ENCODE assay signal across 28 cellular contexts in genomic region chrX:21674430-21675186, GRCh38. TPM values are rescaled to one million over a fixed set of nuclear protein-coding genes. Genes with fewer than 3 reads are reported as not detected.
"Had no signal": no experiment of that assay in that cellular context is flagged by ENCODE, and none has a peak within 500 bp of the region (broad histone marks: within the 10 kb centered on the region; RNA-seq: fewer than 3 reads in every experiment).

No MANE protein-coding gene starts in this region.

- H3K4me1 Mint-ChIP-seq: activated CD4-positive, alpha-beta T cell treated with anti-CD3 and anti-CD28 coated beads for 36 hours; activated CD8-positive, alpha-beta memory T cell treated with anti-CD3 and anti-CD28 coated beads, Interleukin-2, amount 10 ng/mL, durations not matched to agents 7 days and 5 days; activated naive CD8-positive, alpha-beta T cell treated with anti-CD3 and anti-CD28 coated beads, Interleukin-2, amount 10 ng/mL, durations not matched to agents 7 days and 5 days; stimulated activated effector memory CD8-positive, alpha-beta T cell treated with anti-CD3 and anti-CD28 coated beads, Interleukin-12 subunit alpha, Interleukin-12 subunit beta, amount 100 ng/mL, for 72 hours had no signal

- H3K27ac Mint-ChIP-seq: activated CD4-positive, alpha-beta T cell treated with anti-CD3 and anti-CD28 coated beads for 36 hours; activated CD8-positive, alpha-beta memory T cell treated with anti-CD3 and anti-CD28 coated beads, Interleukin-2, amount 10 ng/mL, durations not matched to agents 7 days and 5 days; activated CD8-positive, alpha-beta T cell treated with anti-CD3 and anti-CD28 coated beads, Interleukin-2, amount 10 ng/mL, durations not matched to agents 7 days and 5 days; activated naive CD4-positive, alpha-beta T cell treated with anti-CD3 and anti-CD28 coated beads for 36 hours; activated naive CD8-positive, alpha-beta T cell treated with anti-CD3 and anti-CD28 coated beads, Interleukin-2, amount 10 ng/mL, durations not matched to agents 7 days and 5 days; activated T-cell treated with anti-CD3 and anti-CD28 coated beads, Interleukin-2, amount 50 U/mL, for 72 hours; natural killer cell treated with Interleukin-12 subunit alpha and Interleukin-12 subunit beta and Interleukin-15 and Interleukin-18, amount 100 ng/mL, for 72 hours; stimulated activated effector memory CD8-positive, alpha-beta T cell treated with anti-CD3 and anti-CD28 coated beads, Interleukin-12 subunit alpha, Interleukin-12 subunit beta, amount 100 ng/mL, for 72 hours; T-helper 2 cell treated with Interferon-gamma antibody and Interleukin-4, amounts not matched to agents 5 μg/mL and 100 μg/mL, for 36 hours had no signal

- ATAC-seq: activated CD4-positive, alpha-beta T cell treated with anti-CD3 and anti-CD28 coated beads for 36 hours; activated CD8-positive, alpha-beta memory T cell treated with anti-CD3 and anti-CD28 coated beads, Interleukin-2, amount 10 ng/mL, durations not matched to agents 7 days and 5 days; activated CD8-positive, alpha-beta T cell treated with anti-CD3 and anti-CD28 coated beads, Interleukin-2, amount 10 ng/mL, durations not matched to agents 7 days and 5 days; activated T-cell treated with anti-CD3 and anti-CD28 coated beads, Interleukin-2, amount 50 U/mL, for 72 hours; foreskin keratinocyte; heart left ventricle; left lobe of liver; lower lobe of right lung; natural killer cell treated with Interleukin-12 subunit alpha and Interleukin-12 subunit beta and Interleukin-15 and Interleukin-18, amount 100 ng/mL, for 72 hours; right lobe of liver; stimulated activated effector memory CD8-positive, alpha-beta T cell treated with anti-CD3 and anti-CD28 coated beads, Interleukin-12 subunit alpha, Interleukin-12 subunit beta, amount 100 ng/mL, for 72 hours; upper lobe of right lung had no signal

- DNase-seq: activated CD4-positive, alpha-beta T cell treated with anti-CD3 and anti-CD28 coated beads for 36 hours; activated CD4-positive, CD25-positive, alpha-beta regulatory T cell; activated CD8-positive, alpha-beta memory T cell treated with anti-CD3 and anti-CD28 coated beads, Interleukin-2, amount 10 ng/mL, durations not matched to agents 7 days and 5 days; activated CD8-positive, alpha-beta T cell treated with anti-CD3 and anti-CD28 coated beads, Interleukin-2, amount 10 ng/mL, durations not matched to agents 7 days and 5 days; activated naive CD4-positive, alpha-beta T cell treated with anti-CD3 and anti-CD28 coated beads for 36 hours; activated naive CD8-positive, alpha-beta T cell treated with anti-CD3 and anti-CD28 coated beads, Interleukin-2, amount 10 ng/mL, durations not matched to agents 7 days and 5 days; activated T-cell treated with anti-CD3 and anti-CD28 coated beads for 4 hours; activated T-cell treated with anti-CD3 and anti-CD28 coated beads, Interleukin-2, amount 50 U/mL, for 72 hours; caudate nucleus; cortex of kidney; foreskin keratinocyte; heart left ventricle; hypothalamus; lower lobe of right lung; mesenchymal stem cell; posterior cingulate gyrus; right lobe of liver; stimulated activated CD4-positive, alpha-beta T cell treated with anti-CD3 and anti-CD28 coated beads, Interleukin-12 subunit alpha, Interleukin-12 subunit beta, amount 100 ng/mL, for 4 hours; stimulated activated CD4-positive, alpha-beta T cell treated with anti-CD3 and anti-CD28 coated beads, Interleukin-4, amount 100 ng/mL, for 24 hours; stomach; T-helper 1 cell; thyroid gland; upper lobe of right lung had no signal

- H3K4me3 Mint-ChIP-seq: activated CD4-positive, alpha-beta T cell treated with anti-CD3 and anti-CD28 coated beads for 36 hours; activated CD8-positive, alpha-beta memory T cell treated with anti-CD3 and anti-CD28 coated beads, Interleukin-2, amount 10 ng/mL, durations not matched to agents 7 days and 5 days; activated CD8-positive, alpha-beta T cell treated with anti-CD3 and anti-CD28 coated beads, Interleukin-2, amount 10 ng/mL, durations not matched to agents 7 days and 5 days; activated naive CD4-positive, alpha-beta T cell treated with anti-CD3 and anti-CD28 coated beads for 36 hours; activated naive CD8-positive, alpha-beta T cell treated with anti-CD3 and anti-CD28 coated beads, Interleukin-2, amount 10 ng/mL, durations not matched to agents 7 days and 5 days; activated T-cell treated with anti-CD3 and anti-CD28 coated beads, Interleukin-2, amount 50 U/mL, for 72 hours; natural killer cell treated with Interleukin-12 subunit alpha and Interleukin-12 subunit beta and Interleukin-15 and Interleukin-18, amount 100 ng/mL, for 72 hours; stimulated activated effector memory CD8-positive, alpha-beta T cell treated with anti-CD3 and anti-CD28 coated beads, Interleukin-12 subunit alpha, Interleukin-12 subunit beta, amount 100 ng/mL, for 72 hours; T-helper 2 cell treated with Interferon-gamma antibody and Interleukin-4, amounts not matched to agents 5 μg/mL and 100 μg/mL, for 36 hours had no signal

- H3K36me3 Mint-ChIP-seq: activated CD8-positive, alpha-beta memory T cell treated with anti-CD3 and anti-CD28 coated beads, Interleukin-2, amount 10 ng/mL, durations not matched to agents 7 days and 5 days; activated naive CD8-positive, alpha-beta T cell treated with anti-CD3 and anti-CD28 coated beads, Interleukin-2, amount 10 ng/mL, durations not matched to agents 7 days and 5 days; natural killer cell treated with Interleukin-12 subunit alpha and Interleukin-12 subunit beta and Interleukin-15 and Interleukin-18, amount 100 ng/mL, for 72 hours; stimulated activated effector memory CD8-positive, alpha-beta T cell treated with anti-CD3 and anti-CD28 coated beads, Interleukin-12 subunit alpha, Interleukin-12 subunit beta, amount 100 ng/mL, for 72 hours had no signal

- H3K9me3 Mint-ChIP-seq: activated naive CD4-positive, alpha-beta T cell treated with anti-CD3 and anti-CD28 coated beads for 36 hours; activated naive CD8-positive, alpha-beta T cell treated with anti-CD3 and anti-CD28 coated beads, Interleukin-2, amount 10 ng/mL, durations not matched to agents 7 days and 5 days; natural killer cell treated with Interleukin-12 subunit alpha and Interleukin-12 subunit beta and Interleukin-15 and Interleukin-18, amount 100 ng/mL, for 72 hours; stimulated activated effector memory CD8-positive, alpha-beta T cell treated with anti-CD3 and anti-CD28 coated beads, Interleukin-12 subunit alpha, Interleukin-12 subunit beta, amount 100 ng/mL, for 72 hours; T-helper 2 cell treated with Interferon-gamma antibody and Interleukin-4, amounts not matched to agents 5 μg/mL and 100 μg/mL, for 36 hours had no signal

RNA-seq across cellular contexts. Expression of gene KLHL34, which starts 16.5 kb away (rescaled TPM):
- total RNA-seq: chondrocyte; lower lobe of right lung; natural killer cell treated with Interleukin-12 subunit alpha and Interleukin-12 subunit beta and Interleukin-15 and Interleukin-18, amount 100 ng/mL, for 72 hours; thyroid gland; upper lobe of right lung had no signal
